Comparison of ENCODE assay signal across 4 cellular contexts in the genomic region with DNA sequence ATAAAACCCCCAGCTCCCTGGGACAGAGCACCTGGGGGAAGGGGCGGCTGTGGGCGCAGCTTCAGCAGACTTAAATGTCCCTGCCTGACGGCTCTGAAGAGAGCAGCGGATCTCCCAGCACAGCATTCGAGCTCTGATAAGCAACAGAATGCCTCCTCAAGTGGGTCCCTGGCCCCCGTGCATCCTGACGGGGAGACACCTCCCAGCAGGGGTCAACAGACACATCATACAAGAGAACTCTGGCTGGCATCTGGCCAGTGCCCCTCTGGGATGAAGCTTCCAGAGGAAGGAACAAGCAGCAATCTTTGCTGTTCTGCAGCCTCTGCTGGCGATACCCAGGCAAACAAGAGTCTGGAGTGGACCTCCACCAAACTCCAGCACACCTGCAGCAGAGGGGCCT. TPM values are rescaled to one million over a fixed set of nuclear protein-coding genes. Genes with fewer than 3 reads are reported as not detected.
"Had no signal": no experiment of that assay in that cellular context is flagged by ENCODE, and none has a peak within 500 bp of the region (broad histone marks: within the 10 kb centered on the region; RNA-seq: fewer than 3 reads in every experiment).

No MANE protein-coding gene starts in this region.

RNA-seq across cellular contexts. Expression of gene SLC6A13, which starts 35.4 kb away (rescaled TPM):
- total RNA-seq: GM23338, H1, H9, HT-29 had no signal
- polyA plus RNA-seq: GM23338 had no signal
